ENCODE assay signal across 1 cellular context in the genomic region with DNA sequence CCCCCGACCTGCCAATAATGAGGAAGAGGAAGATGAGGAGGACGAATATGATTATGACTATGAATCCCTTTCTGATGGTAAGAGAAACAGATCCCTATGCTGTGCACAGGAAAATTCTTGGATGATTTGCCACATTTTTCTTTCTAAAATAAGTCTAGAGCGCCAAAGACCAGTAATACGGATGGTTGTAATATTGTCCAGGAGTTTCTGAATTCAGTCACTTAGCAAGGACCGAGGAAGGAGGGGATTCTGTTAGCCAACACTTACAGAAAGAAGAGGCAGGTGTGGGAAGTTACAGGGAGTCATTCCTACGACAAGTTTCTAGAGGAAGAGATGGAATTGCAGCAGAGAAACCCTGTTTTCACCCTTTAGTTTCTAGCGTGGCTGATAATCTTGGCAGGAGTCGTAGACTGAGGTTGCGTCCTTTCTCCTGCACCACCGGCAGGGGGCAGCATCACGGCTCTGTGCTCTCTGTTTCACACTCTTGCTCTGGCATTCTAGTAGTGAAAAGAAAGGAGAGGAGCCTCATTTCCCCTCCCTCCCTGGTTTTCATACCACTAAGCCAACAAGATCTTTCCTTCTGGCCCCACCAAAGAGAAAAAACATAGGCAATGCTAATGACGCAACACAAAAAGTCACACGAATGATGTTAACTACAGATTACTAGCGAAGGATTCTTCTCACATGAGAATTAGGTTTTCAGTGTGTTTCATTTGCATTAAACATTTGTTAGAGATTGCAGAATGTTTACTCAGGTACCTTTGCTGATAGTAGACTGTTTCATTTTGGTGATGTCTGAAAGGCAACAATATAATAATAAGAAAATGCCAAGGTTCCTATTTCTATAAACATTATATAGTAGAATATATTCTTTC.
TF ChIP-seq lines count a peak whose summit lies in the region.

No MANE protein-coding gene starts in this region.

TF ChIP-seq in GM23338, 12 proteins besides CTCF, POLR2A, EP300 and RAD21 (continued from another document):
- TF ChIP-seq EZH2phosphoT487 (IDR thresholded peaks at IDR 0.05; ENCODE audit: unreplicated experiment), result no peak
- TF ChIP-seq POLR2AphosphoS5 (IDR thresholded peaks at IDR 0.05; ENCODE audit: low read depth), result no peak
- no peak for TF ChIP-seq ZNF114 (CRISPR knock-in tag; IDR thresholded peaks at IDR 0.05)
- no peak for TF ChIP-seq ETS1 (IDR thresholded peaks at IDR 0.05)
- TF ChIP-seq JUNB (IDR thresholded peaks at IDR 0.05; ENCODE audit: unreplicated experiment), result no peak
- TF ChIP-seq STAT1 (IDR thresholded peaks at IDR 0.05; ENCODE audit: unreplicated experiment), result no peak
- no peak for TF ChIP-seq ZNF331 (CRISPR knock-in tag; IDR thresholded peaks at IDR 0.05; ENCODE audit: low read depth)
